8 cellular contexts compared by ENCODE assay signal in genomic region chr5:90015584-90016018, GRCh38.
DNase-seq lines count a peak whose midpoint lies in the region; ATAC-seq and TF ChIP-seq lines count a peak whose summit lies in the region.

No MANE protein-coding gene starts in this region.

- H3K4me1 ChIP-seq in neuron (ENCODE audit: insufficient read depth, low read length) (peaks cover 19% of the 10 kb centered on the region), colonic mucosa (no peaks in the 10 kb centered on the region)

- H3K9me3 ChIP-seq in neuron (ENCODE audit: low read length) (no peaks in the 10 kb centered on the region), colonic mucosa (no peaks in the 10 kb centered on the region)

- no peaks in the 10 kb centered on the region for H3K36me3 ChIP-seq in neuron (ENCODE audit: insufficient read depth, low read length)
- no peaks in the 10 kb centered on the region for H3K36me3 ChIP-seq in colonic mucosa

- peak; percentile 85 for ATAC-seq in GM19023 (IDR thresholded peaks at IDR 0.05; ENCODE audit: unreplicated experiment)
- peak; percentile 94 for ATAC-seq in HG02885 (IDR thresholded peaks at IDR 0.05; ENCODE audit: poor library complexity, unreplicated experiment)

- H3K4me3 ChIP-seq in neuron (ENCODE audit: low read length) (no peak overlapping the region), colonic mucosa (no peak overlapping the region)

- no peak overlapping the region for H3K9ac ChIP-seq in colonic mucosa (ENCODE audit: low read depth in 2 of 2, low read length in 2 of 2)

- in situ Hi-C loops in SK-MEL-5 (cut with HindIII; ENCODE audit: low pct_unique_long_range_greater_than_20kb, low sequenced_read_pairs) = no loop called here

- H3K27me3 ChIP-seq in neuron (ENCODE audit: insufficient read depth, low read length) (no peaks in the 10 kb centered on the region), colonic mucosa (no peaks in the 10 kb centered on the region)

- DNase-seq in SK-MEL-5 (ENCODE audit: low read depth, low spot score) (peak; percentile 10), occipital lobe (lab: John Stamatoyannopoulos, UW) (no peak), hippocampal formation (lab: John Stamatoyannopoulos, UW) (no peak), colonic mucosa (no peak), NK-92 (lab: John Stamatoyannopoulos, UW; ENCODE audit: unreplicated experiment) (no peak)

- intact Hi-C loops in colonic mucosa (cut with DNase I) = no loop called here

- no peak overlapping the region for H3K27ac ChIP-seq in colonic mucosa

- TF ChIP-seq CTCF in colonic mucosa (IDR thresholded peaks at IDR 0.05) = no peak

- peak overlapping the region; percentile 1 for H2AFZ ChIP-seq in neuron (ENCODE audit: low read depth, low read length)
